ENCODE assay signal across 1 cellular context in the genomic region with DNA sequence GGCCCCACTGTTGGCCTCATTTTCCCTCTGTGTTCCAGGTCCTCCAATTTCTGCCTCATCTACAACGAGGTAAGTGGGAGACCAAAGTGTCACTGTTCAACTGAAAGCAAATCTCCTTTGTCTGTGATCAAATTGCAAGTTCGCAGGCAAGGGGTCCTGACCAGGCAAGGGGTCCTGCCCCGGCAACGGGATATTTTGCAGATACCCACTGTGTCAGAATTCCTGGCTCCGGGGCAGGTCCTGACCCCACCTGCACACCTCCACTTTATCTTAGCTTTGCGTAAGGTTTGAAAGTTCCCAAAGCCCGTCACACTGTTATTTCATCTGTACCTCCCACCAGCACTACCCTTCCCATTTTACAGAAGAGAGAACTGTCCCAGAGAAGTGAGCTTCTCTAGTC.
TF ChIP-seq lines count a peak whose summit lies in the region.

No MANE protein-coding gene starts in this region.

TF ChIP-seq in A549, 52 proteins besides CTCF, POLR2A, EP300 and RAD21 (continued from another document):
- TF ChIP-seq ESRRA (IDR thresholded peaks at IDR 0.05; ENCODE audit: borderline replicate concordance, low read length) (no peak), EHF (CRISPR knock-in tag; IDR thresholded peaks at IDR 0.05) (no peak), TP53 (CRISPR knock-in tag; IDR thresholded peaks at IDR 0.05) (no peak), SMC3 (IDR thresholded peaks at IDR 0.05) (no peak), HOXB13 (CRISPR knock-in tag; IDR thresholded peaks at IDR 0.05; ENCODE audit: low read depth) (no peak), MAFK (IDR thresholded peaks at IDR 0.05; ENCODE audit: partially characterized antibody) (no peak), ZFP36 (IDR thresholded peaks at IDR 0.05; ENCODE audit: borderline replicate concordance, partially characterized antibody) (no peak), JUNB (IDR thresholded peaks at IDR 0.05) (no peak), JUN (IDR thresholded peaks at IDR 0.05) (no peak), POLR2AphosphoS2 (conservative IDR thresholded peaks at IDR 0.05; ENCODE audit: low read length) (no peak)
- TF ChIP-seq, protein P1, sequence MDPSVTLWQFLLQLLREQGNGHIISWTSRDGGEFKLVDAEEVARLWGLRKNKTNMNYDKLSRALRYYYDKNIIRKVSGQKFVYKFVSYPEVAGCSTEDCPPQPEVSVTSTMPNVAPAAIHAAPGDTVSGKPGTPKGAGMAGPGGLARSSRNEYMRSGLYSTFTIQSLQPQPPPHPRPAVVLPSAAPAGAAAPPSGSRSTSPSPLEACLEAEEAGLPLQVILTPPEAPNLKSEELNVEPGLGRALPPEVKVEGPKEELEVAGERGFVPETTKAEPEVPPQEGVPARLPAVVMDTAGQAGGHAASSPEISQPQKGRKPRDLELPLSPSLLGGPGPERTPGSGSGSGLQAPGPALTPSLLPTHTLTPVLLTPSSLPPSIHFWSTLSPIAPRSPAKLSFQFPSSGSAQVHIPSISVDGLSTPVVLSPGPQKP (IDR thresholded peaks at IDR 0.05; ENCODE audit: low read depth, low read length): no peak
- TF ChIP-seq, protein P2, sequence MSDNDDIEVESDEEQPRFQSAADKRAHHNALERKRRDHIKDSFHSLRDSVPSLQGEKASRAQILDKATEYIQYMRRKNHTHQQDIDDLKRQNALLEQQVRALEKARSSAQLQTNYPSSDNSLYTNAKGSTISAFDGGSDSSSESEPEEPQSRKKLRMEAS (IDR thresholded peaks at IDR 0.05): no peak
- TF ChIP-seq, protein P3, sequence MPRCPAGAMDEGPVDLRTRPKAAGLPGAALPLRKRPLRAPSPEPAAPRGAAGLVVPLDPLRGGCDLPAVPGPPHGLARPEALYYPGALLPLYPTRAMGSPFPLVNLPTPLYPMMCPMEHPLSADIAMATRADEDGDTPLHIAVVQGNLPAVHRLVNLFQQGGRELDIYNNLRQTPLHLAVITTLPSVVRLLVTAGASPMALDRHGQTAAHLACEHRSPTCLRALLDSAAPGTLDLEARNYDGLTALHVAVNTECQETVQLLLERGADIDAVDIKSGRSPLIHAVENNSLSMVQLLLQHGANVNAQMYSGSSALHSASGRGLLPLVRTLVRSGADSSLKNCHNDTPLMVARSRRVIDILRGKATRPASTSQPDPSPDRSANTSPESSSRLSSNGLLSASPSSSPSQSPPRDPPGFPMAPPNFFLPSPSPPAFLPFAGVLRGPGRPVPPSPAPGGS (IDR thresholded peaks at IDR 0.05): no peak
